Comparison of ENCODE assay signal across 1 cellular context in the genomic region with DNA sequence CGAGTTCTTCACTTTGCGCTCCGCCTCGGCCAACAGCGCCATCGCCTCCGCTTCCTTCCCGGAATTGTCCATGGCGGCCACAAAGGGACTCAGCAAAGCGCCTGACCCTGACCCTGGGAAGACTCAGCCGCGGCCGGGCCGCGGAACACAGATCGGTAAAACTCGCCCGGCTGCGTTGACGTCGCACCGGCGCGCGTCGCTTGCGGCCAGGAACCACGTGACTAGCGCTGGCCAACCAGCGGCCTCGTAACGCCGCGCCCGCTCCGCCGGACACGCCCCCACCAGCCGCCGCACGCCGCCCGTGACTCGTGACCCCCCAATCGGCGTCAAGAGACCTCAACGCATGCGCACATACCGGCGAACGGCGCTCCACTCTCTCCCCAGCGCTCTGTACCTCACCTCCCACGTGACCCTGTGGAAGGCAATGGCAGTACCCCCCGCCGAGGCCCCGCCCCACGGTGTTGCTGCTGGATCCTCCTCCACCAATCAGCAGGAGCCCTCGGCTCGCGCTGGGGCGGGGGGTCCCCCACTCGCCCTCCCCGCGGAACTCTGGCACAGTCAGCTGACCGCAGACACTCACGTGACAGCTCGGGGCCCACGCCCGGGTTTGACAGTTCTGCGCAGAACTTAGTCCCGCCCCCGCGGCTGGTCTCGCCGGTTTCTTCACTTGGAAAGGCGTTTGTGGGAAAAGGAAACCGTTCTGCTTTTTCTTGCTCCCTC.
TF ChIP-seq lines count a peak whose summit lies in the region.

NAPA (minus strand) TSS at position 195 of the 720 bp plus-strand sequence; CDS start at position 72, 123 bp downstream.

TF ChIP-seq in HepG2, 621 proteins besides CTCF, POLR2A, EP300 and RAD21 (continued from another document and continues in another):
- TF ChIP-seq, protein P1, sequence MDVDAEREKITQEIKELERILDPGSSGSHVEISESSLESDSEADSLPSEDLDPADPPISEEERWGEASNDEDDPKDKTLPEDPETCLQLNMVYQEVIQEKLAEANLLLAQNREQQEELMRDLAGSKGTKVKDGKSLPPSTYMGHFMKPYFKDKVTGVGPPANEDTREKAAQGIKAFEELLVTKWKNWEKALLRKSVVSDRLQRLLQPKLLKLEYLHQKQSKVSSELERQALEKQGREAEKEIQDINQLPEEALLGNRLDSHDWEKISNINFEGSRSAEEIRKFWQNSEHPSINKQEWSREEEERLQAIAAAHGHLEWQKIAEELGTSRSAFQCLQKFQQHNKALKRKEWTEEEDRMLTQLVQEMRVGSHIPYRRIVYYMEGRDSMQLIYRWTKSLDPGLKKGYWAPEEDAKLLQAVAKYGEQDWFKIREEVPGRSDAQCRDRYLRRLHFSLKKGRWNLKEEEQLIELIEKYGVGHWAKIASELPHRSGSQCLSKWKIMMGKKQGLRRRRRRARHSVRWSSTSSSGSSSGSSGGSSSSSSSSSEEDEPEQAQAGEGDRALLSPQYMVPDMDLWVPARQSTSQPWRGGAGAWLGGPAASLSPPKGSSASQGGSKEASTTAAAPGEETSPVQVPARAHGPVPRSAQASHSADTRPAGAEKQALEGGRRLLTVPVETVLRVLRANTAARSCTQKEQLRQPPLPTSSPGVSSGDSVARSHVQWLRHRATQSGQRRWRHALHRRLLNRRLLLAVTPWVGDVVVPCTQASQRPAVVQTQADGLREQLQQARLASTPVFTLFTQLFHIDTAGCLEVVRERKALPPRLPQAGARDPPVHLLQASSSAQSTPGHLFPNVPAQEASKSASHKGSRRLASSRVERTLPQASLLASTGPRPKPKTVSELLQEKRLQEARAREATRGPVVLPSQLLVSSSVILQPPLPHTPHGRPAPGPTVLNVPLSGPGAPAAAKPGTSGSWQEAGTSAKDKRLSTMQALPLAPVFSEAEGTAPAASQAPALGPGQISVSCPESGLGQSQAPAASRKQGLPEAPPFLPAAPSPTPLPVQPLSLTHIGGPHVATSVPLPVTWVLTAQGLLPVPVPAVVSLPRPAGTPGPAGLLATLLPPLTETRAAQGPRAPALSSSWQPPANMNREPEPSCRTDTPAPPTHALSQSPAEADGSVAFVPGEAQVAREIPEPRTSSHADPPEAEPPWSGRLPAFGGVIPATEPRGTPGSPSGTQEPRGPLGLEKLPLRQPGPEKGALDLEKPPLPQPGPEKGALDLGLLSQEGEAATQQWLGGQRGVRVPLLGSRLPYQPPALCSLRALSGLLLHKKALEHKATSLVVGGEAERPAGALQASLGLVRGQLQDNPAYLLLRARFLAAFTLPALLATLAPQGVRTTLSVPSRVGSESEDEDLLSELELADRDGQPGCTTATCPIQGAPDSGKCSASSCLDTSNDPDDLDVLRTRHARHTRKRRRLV (CRISPR knock-in tag; IDR thresholded peaks at IDR 0.05), result no peak
- TF ChIP-seq ZNF441 (CRISPR knock-in tag; IDR thresholded peaks at IDR 0.05; ENCODE audit: borderline replicate concordance) (no peak), CCAR2 (optimal IDR thresholded peaks at IDR 0.05; ENCODE audit: low read depth, low read length) (no peak), IRF2 (CRISPR knock-in tag; IDR thresholded peaks at IDR 0.05) (peak; percentile 27; the same call in 1 of the 2 replicates), PHB2 (IDR thresholded peaks at IDR 0.05; ENCODE audit: partially characterized antibody) (no peak), ZNF343 (CRISPR knock-in tag; IDR thresholded peaks at IDR 0.05) (no peak; the same call in 1 of the 2 replicates), ZMAT5 (CRISPR knock-in tag; IDR thresholded peaks at IDR 0.05; ENCODE audit: borderline replicate concordance, low read depth) (no peak), JARID2 (CRISPR knock-in tag; IDR thresholded peaks at IDR 0.05; ENCODE audit: insufficient replicate concordance) (no peak), ELF1 (CRISPR knock-in tag; IDR thresholded peaks at IDR 0.05) (peak; percentile 73), ZNF75D (CRISPR knock-in tag; IDR thresholded peaks at IDR 0.05; ENCODE audit: borderline replicate concordance) (no peak), ZKSCAN5 (CRISPR knock-in tag; IDR thresholded peaks at IDR 0.05) (no peak), ZC3H13 (CRISPR knock-in tag; IDR thresholded peaks at IDR 0.05) (peak; percentile 59; the same call in 1 of the 2 replicates), ZNF274 (CRISPR knock-in tag; IDR thresholded peaks at IDR 0.05) (peak; percentile 51), ZBTB10 (CRISPR knock-in tag; IDR thresholded peaks at IDR 0.05; ENCODE audit: borderline replicate concordance) (no peak), ZNF878 (CRISPR knock-in tag; IDR thresholded peaks at IDR 0.05) (no peak), ZNF558 (CRISPR knock-in tag; IDR thresholded peaks at IDR 0.05; ENCODE audit: borderline replicate concordance) (no peak), THAP9 (CRISPR knock-in tag; IDR thresholded peaks at IDR 0.05; ENCODE audit: borderline replicate concordance) (peak; percentile 54; the same call in 1 of the 2 replicates), ZNF260 (CRISPR knock-in tag; IDR thresholded peaks at IDR 0.05; ENCODE audit: borderline replicate concordance, low read depth) (no peak), ZNF713 (CRISPR knock-in tag; IDR thresholded peaks at IDR 0.05) (no peak), DRAP1 (CRISPR knock-in tag; IDR thresholded peaks at IDR 0.05) (peak; percentile 68), USF2 (IDR thresholded peaks at IDR 0.05; ENCODE audit: low read depth, low read length) (peak; percentile 95; the same call in 1 of the 2 replicates), USF2 (CRISPR knock-in tag; IDR thresholded peaks at IDR 0.05; ENCODE audit: borderline replicate concordance) (peak; percentile 100), ZIK1 (CRISPR knock-in tag; IDR thresholded peaks at IDR 0.05; ENCODE audit: borderline replicate concordance, low read depth) (no peak), ZNF629 (CRISPR knock-in tag; conservative IDR thresholded peaks at IDR 0.05) (0 out of 2 replicates have a peak, but pooled peaks have one; percentile 17), FOXK1 (CRISPR knock-in tag; IDR thresholded peaks at IDR 0.05; ENCODE audit: borderline replicate concordance, low read depth) (peak; percentile 95), ZNF556 (CRISPR knock-in tag; IDR thresholded peaks at IDR 0.05; ENCODE audit: borderline replicate concordance) (peak; percentile 81), TCF7 (IDR thresholded peaks at IDR 0.05; ENCODE audit: low read depth) (no peak), TFDP2 (CRISPR knock-in tag; IDR thresholded peaks at IDR 0.05) (peak; percentile 64; the same call in 1 of the 2 replicates), ATM (IDR thresholded peaks at IDR 0.05; ENCODE audit: borderline replicate concordance) (no peak), ZNF619 (CRISPR knock-in tag; IDR thresholded peaks at IDR 0.05) (no peak; the same call in 1 of the 2 replicates), JDP2 (CRISPR knock-in tag; IDR thresholded peaks at IDR 0.05; ENCODE audit: borderline replicate concordance) (no peak), NFKB2 (CRISPR knock-in tag; IDR thresholded peaks at IDR 0.05; ENCODE audit: borderline replicate concordance) (no peak), NR3C1 (CRISPR knock-in tag; IDR thresholded peaks at IDR 0.05) (no peak)
- TF ChIP-seq, protein P2, sequence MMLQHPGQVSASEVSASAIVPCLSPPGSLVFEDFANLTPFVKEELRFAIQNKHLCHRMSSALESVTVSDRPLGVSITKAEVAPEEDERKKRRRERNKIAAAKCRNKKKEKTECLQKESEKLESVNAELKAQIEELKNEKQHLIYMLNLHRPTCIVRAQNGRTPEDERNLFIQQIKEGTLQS (CRISPR knock-in tag; IDR thresholded peaks at IDR 0.05), result no peak
- TF ChIP-seq, protein P3, sequence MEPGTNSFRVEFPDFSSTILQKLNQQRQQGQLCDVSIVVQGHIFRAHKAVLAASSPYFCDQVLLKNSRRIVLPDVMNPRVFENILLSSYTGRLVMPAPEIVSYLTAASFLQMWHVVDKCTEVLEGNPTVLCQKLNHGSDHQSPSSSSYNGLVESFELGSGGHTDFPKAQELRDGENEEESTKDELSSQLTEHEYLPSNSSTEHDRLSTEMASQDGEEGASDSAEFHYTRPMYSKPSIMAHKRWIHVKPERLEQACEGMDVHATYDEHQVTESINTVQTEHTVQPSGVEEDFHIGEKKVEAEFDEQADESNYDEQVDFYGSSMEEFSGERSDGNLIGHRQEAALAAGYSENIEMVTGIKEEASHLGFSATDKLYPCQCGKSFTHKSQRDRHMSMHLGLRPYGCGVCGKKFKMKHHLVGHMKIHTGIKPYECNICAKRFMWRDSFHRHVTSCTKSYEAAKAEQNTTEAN (CRISPR knock-in tag; conservative IDR thresholded peaks at IDR 0.05), result peak; percentile 29; the same call in 1 of the 2 replicates
- TF ChIP-seq, protein P4, sequence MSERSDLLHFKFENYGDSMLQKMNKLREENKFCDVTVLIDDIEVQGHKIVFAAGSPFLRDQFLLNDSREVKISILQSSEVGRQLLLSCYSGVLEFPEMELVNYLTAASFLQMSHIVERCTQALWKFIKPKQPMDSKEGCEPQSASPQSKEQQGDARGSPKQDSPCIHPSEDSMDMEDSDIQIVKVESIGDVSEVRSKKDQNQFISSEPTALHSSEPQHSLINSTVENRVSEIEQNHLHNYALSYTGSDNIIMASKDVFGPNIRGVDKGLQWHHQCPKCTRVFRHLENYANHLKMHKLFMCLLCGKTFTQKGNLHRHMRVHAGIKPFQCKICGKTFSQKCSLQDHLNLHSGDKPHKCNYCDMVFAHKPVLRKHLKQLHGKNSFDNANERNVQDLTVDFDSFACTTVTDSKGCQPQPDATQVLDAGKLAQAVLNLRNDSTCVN (CRISPR knock-in tag; IDR thresholded peaks at IDR 0.05; ENCODE audit: borderline replicate concordance), result no peak
